ENCODE assay signal across 1 cellular context in genomic region chr12:123601602-123602489, GRCh38.
TF ChIP-seq lines count a peak whose summit lies in the region.

Gene DDX55, plus strand, starts transcription at chr12:123602099. Its CDS starts 50 bp downstream, at chr12:123602149.

TF ChIP-seq in HepG2, 621 proteins besides CTCF, POLR2A, EP300 and RAD21 (continued from another document and continues in another):
- TF ChIP-seq, protein P1, sequence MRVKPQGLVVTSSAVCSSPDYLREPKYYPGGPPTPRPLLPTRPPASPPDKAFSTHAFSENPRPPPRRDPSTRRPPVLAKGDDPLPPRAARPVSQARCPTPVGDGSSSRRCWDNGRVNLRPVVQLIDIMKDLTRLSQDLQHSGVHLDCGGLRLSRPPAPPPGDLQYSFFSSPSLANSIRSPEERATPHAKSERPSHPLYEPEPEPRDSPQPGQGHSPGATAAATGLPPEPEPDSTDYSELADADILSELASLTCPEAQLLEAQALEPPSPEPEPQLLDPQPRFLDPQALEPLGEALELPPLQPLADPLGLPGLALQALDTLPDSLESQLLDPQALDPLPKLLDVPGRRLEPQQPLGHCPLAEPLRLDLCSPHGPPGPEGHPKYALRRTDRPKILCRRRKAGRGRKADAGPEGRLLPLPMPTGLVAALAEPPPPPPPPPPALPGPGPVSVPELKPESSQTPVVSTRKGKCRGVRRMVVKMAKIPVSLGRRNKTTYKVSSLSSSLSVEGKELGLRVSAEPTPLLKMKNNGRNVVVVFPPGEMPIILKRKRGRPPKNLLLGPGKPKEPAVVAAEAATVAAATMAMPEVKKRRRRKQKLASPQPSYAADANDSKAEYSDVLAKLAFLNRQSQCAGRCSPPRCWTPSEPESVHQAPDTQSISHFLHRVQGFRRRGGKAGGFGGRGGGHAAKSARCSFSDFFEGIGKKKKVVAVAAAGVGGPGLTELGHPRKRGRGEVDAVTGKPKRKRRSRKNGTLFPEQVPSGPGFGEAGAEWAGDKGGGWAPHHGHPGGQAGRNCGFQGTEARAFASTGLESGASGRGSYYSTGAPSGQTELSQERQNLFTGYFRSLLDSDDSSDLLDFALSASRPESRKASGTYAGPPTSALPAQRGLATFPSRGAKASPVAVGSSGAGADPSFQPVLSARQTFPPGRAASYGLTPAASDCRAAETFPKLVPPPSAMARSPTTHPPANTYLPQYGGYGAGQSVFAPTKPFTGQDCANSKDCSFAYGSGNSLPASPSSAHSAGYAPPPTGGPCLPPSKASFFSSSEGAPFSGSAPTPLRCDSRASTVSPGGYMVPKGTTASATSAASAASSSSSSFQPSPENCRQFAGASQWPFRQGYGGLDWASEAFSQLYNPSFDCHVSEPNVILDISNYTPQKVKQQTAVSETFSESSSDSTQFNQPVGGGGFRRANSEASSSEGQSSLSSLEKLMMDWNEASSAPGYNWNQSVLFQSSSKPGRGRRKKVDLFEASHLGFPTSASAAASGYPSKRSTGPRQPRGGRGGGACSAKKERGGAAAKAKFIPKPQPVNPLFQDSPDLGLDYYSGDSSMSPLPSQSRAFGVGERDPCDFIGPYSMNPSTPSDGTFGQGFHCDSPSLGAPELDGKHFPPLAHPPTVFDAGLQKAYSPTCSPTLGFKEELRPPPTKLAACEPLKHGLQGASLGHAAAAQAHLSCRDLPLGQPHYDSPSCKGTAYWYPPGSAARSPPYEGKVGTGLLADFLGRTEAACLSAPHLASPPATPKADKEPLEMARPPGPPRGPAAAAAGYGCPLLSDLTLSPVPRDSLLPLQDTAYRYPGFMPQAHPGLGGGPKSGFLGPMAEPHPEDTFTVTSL (CRISPR knock-in tag; IDR thresholded peaks at IDR 0.05; ENCODE audit: borderline replicate concordance), result no peak; the same call in 1 of the 2 replicates
- TF ChIP-seq ZNF629 (CRISPR knock-in tag; conservative IDR thresholded peaks at IDR 0.05), result peak; percentile 43; the same call in 1 of the 2 replicates
- TF ChIP-seq, protein P2, sequence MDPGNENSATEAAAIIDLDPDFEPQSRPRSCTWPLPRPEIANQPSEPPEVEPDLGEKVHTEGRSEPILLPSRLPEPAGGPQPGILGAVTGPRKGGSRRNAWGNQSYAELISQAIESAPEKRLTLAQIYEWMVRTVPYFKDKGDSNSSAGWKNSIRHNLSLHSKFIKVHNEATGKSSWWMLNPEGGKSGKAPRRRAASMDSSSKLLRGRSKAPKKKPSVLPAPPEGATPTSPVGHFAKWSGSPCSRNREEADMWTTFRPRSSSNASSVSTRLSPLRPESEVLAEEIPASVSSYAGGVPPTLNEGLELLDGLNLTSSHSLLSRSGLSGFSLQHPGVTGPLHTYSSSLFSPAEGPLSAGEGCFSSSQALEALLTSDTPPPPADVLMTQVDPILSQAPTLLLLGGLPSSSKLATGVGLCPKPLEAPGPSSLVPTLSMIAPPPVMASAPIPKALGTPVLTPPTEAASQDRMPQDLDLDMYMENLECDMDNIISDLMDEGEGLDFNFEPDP (CRISPR knock-in tag; conservative IDR thresholded peaks at IDR 0.05), result no peak
- TF ChIP-seq ZNF451 (CRISPR knock-in tag; IDR thresholded peaks at IDR 0.05), result peak; percentile 96
- 0 out of 2 replicates have a peak, but pooled peaks have one; percentile 70 for TF ChIP-seq PAX8 (CRISPR knock-in tag; IDR thresholded peaks at IDR 0.05; ENCODE audit: borderline replicate concordance)
- TF ChIP-seq WIZ (CRISPR knock-in tag; IDR thresholded peaks at IDR 0.05), result peak; percentile 97
- TF ChIP-seq ZNF816 (CRISPR knock-in tag; IDR thresholded peaks at IDR 0.05; ENCODE audit: borderline replicate concordance), result peak; percentile 94
- TF ChIP-seq ASH2L (IDR thresholded peaks at IDR 0.05; ENCODE audit: insufficient read length, low read depth, low read length), result peak; percentile 97
- 0 out of 2 replicates have a peak, but pooled peaks have one; percentile 69 for TF ChIP-seq MLXIP (CRISPR knock-in tag; IDR thresholded peaks at IDR 0.05; ENCODE audit: borderline replicate concordance)
- TF ChIP-seq ZFP36 (IDR thresholded peaks at IDR 0.05; ENCODE audit: borderline replicate concordance, low read depth, low read length, partially characterized antibody), result no peak
- TF ChIP-seq MED13 (CRISPR knock-in tag; IDR thresholded peaks at IDR 0.05), result peak; percentile 74; the same call in 1 of the 2 replicates
- TF ChIP-seq, protein P3, sequence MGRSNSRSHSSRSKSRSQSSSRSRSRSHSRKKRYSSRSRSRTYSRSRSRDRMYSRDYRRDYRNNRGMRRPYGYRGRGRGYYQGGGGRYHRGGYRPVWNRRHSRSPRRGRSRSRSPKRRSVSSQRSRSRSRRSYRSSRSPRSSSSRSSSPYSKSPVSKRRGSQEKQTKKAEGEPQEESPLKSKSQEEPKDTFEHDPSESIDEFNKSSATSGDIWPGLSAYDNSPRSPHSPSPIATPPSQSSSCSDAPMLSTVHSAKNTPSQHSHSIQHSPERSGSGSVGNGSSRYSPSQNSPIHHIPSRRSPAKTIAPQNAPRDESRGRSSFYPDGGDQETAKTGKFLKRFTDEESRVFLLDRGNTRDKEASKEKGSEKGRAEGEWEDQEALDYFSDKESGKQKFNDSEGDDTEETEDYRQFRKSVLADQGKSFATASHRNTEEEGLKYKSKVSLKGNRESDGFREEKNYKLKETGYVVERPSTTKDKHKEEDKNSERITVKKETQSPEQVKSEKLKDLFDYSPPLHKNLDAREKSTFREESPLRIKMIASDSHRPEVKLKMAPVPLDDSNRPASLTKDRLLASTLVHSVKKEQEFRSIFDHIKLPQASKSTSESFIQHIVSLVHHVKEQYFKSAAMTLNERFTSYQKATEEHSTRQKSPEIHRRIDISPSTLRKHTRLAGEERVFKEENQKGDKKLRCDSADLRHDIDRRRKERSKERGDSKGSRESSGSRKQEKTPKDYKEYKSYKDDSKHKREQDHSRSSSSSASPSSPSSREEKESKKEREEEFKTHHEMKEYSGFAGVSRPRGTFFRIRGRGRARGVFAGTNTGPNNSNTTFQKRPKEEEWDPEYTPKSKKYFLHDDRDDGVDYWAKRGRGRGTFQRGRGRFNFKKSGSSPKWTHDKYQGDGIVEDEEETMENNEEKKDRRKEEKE (IDR thresholded peaks at IDR 0.05), result no peak
- peak; percentile 73 for TF ChIP-seq ZNF281 (CRISPR knock-in tag; IDR thresholded peaks at IDR 0.05; ENCODE audit: borderline replicate concordance)
- TF ChIP-seq ZNF276 (CRISPR knock-in tag; IDR thresholded peaks at IDR 0.05; ENCODE audit: low read depth), result no peak; the same call in 1 of the 2 replicates
- no peak; the same call in 1 of the 2 replicates for TF ChIP-seq GFI1 (CRISPR knock-in tag; IDR thresholded peaks at IDR 0.05; ENCODE audit: borderline replicate concordance)
- 0 out of 2 replicates have a peak, but pooled peaks have one; percentile 13 for TF ChIP-seq FOXK2 (IDR thresholded peaks at IDR 0.05)
- peak; percentile 80; the same call in 1 of the 2 replicates for TF ChIP-seq DNMT3B (CRISPR knock-in tag; conservative IDR thresholded peaks at IDR 0.05)
- TF ChIP-seq ARNT (IDR thresholded peaks at IDR 0.05), result no peak
- peak; percentile 95 for TF ChIP-seq XRCC5 (optimal IDR thresholded peaks at IDR 0.05; ENCODE audit: low read length)
- no peak for TF ChIP-seq ATM (IDR thresholded peaks at IDR 0.05; ENCODE audit: borderline replicate concordance)
- TF ChIP-seq ZNF724P (CRISPR knock-in tag; IDR thresholded peaks at IDR 0.05; ENCODE audit: borderline replicate concordance), result 0 out of 2 replicates have a peak, but pooled peaks have one; percentile 33
- TF ChIP-seq, protein P4, sequence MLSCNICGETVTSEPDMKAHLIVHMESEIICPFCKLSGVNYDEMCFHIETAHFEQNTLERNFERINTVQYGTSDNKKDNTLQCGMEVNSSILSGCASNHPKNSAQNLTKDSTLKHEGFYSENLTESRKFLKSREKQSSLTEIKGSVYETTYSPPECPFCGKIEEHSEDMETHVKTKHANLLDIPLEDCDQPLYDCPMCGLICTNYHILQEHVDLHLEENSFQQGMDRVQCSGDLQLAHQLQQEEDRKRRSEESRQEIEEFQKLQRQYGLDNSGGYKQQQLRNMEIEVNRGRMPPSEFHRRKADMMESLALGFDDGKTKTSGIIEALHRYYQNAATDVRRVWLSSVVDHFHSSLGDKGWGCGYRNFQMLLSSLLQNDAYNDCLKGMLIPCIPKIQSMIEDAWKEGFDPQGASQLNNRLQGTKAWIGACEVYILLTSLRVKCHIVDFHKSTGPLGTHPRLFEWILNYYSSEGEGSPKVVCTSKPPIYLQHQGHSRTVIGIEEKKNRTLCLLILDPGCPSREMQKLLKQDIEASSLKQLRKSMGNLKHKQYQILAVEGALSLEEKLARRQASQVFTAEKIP (CRISPR knock-in tag; IDR thresholded peaks at IDR 0.05; ENCODE audit: borderline replicate concordance), result no peak
- no peak for TF ChIP-seq SRSF9 (IDR thresholded peaks at IDR 0.05; ENCODE audit: borderline replicate concordance, insufficient read depth, low read depth, low read length, poor library complexity, severe bottlenecking)
- peak; percentile 95 for TF ChIP-seq HDAC2 (CRISPR knock-in tag; IDR thresholded peaks at IDR 0.05)
- no peak; the same call in 1 of the 2 replicates for TF ChIP-seq ZNF841 (CRISPR knock-in tag; IDR thresholded peaks at IDR 0.05; ENCODE audit: borderline replicate concordance)
- peak; percentile 93 for TF ChIP-seq ZFY (CRISPR knock-in tag; IDR thresholded peaks at IDR 0.05)
- TF ChIP-seq, protein P5, sequence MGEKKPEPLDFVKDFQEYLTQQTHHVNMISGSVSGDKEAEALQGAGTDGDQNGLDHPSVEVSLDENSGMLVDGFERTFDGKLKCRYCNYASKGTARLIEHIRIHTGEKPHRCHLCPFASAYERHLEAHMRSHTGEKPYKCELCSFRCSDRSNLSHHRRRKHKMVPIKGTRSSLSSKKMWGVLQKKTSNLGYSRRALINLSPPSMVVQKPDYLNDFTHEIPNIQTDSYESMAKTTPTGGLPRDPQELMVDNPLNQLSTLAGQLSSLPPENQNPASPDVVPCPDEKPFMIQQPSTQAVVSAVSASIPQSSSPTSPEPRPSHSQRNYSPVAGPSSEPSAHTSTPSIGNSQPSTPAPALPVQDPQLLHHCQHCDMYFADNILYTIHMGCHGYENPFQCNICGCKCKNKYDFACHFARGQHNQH (CRISPR knock-in tag; IDR thresholded peaks at IDR 0.05), result peak; percentile 94
- TF ChIP-seq MAFK (conservative IDR thresholded peaks at IDR 0.05 in 1 of 2, IDR thresholded peaks at IDR 0.05 in 1 of 2; ENCODE audit: low read length in 2 of 2), result no peak
- peak; percentile 99 for TF ChIP-seq ZNF124 (CRISPR knock-in tag; IDR thresholded peaks at IDR 0.05)
- TF ChIP-seq TOPORS (CRISPR knock-in tag; IDR thresholded peaks at IDR 0.05), result peak; percentile 86; the same call in 1 of the 2 replicates
- peak; percentile 78 for TF ChIP-seq ARNT2 (CRISPR knock-in tag; IDR thresholded peaks at IDR 0.05; ENCODE audit: low read depth)
- TF ChIP-seq HOXA7 (CRISPR knock-in tag; IDR thresholded peaks at IDR 0.05), result peak; percentile 84; the same call in 1 of the 2 replicates
- no peak for TF ChIP-seq ZNF484 (CRISPR knock-in tag; IDR thresholded peaks at IDR 0.05; ENCODE audit: borderline replicate concordance, low read depth)
- peak; percentile 99 for TF ChIP-seq MAX (IDR thresholded peaks at IDR 0.05)
